In the genomic region with DNA sequence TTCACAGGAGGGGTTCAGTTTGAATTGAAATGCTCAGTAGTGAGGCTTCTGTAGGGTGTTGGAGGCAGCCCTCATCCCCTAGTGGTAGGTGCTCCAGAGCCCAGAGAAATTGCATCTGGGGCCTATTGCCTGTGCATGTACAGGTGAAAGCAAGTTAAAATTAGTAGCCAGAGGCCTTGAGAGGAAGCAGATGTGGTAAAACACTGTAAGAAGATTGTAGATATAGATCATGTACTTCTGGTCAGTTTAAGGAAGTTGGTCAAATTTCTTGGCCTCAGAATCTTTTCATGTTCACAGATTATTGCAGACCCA, we compare ENCODE assay signal across 11 cellular contexts. TPM values are rescaled to one million over a fixed set of nuclear protein-coding genes. Genes with fewer than 3 reads are reported as not detected.
DNase-seq lines count a peak whose midpoint lies in the region; ATAC-seq and TF ChIP-seq lines count a peak whose summit lies in the region.
"Had no signal": no experiment of that assay in that cellular context is flagged by ENCODE, and none has a peak within 500 bp of the region (broad histone marks: within the 10 kb centered on the region; RNA-seq: fewer than 3 reads in every experiment).

No MANE protein-coding gene starts in this region.

- ATAC-seq in HG02763 (IDR thresholded peaks at IDR 0.05; ENCODE audit: unreplicated experiment), result peak; percentile 63
- no peak for ATAC-seq in HG02970 (IDR thresholded peaks at IDR 0.05; ENCODE audit: low FRiP score, unreplicated experiment)

- H3K27me3 ChIP-seq in OCI-LY3 (ENCODE audit: low read depth, low read length) (no peaks in the 10 kb centered on the region), osteoblast (ENCODE audit: insufficient read depth, low read length) (no peaks in the 10 kb centered on the region)
- H3K27me3 ChIP-seq: adrenal gland, sigmoid colon had no signal

- H2AFZ ChIP-seq in OCI-LY3 (ENCODE audit: low read depth, low read length) (no peak overlapping the region), osteoblast (ENCODE audit: low read length) (no peak overlapping the region)

- H3K4me3 ChIP-seq in OCI-LY3 (ENCODE audit: low read length), result no peak overlapping the region
- no peak overlapping the region for H3K4me3 ChIP-seq in osteoblast (ENCODE audit: insufficient read depth, low read length)
- H3K4me3 ChIP-seq: adrenal gland, sigmoid colon had no signal

- H3K36me3 ChIP-seq in OCI-LY3 (replicated peaks; ENCODE audit: low read depth, low read length) (peaks cover 6% of the 10 kb centered on the region), osteoblast (ENCODE audit: insufficient read depth, low read length) (no peaks in the 10 kb centered on the region)
- H3K36me3 ChIP-seq: adrenal gland, sigmoid colon had no signal

- peak overlapping the region; percentile 29; the same call in 1 of the 2 replicates for H3K4me2 ChIP-seq in OCI-LY3 (ENCODE audit: low read length)
- H3K4me2 ChIP-seq in osteoblast (ENCODE audit: insufficient read depth, low read length), result no peak overlapping the region

- H3K9ac ChIP-seq in OCI-LY3 (ENCODE audit: low read length), result no peak overlapping the region

- TF ChIP-seq CTCF in OCI-LY3 (IDR thresholded peaks at IDR 0.05; ENCODE audit: low read depth, low read length), result peak; percentile 33
- peak; percentile 28 for TF ChIP-seq CTCF in osteoblast (IDR thresholded peaks at IDR 0.05; ENCODE audit: extremely low read depth, low read depth, low read length)

- H3K4me1 ChIP-seq in OCI-LY3 (ENCODE audit: low read length), result peaks cover 16% of the 10 kb centered on the region
- peaks cover 13% of the 10 kb centered on the region for H3K4me1 ChIP-seq in osteoblast (ENCODE audit: insufficient read depth, low read length)
- H3K4me1 ChIP-seq: sigmoid colon had no signal

- H3K27ac ChIP-seq in OCI-LY3 (ENCODE audit: low read length) (no peak overlapping the region), osteoblast (ENCODE audit: low read depth, low read length) (no peak overlapping the region)
- H3K27ac ChIP-seq: sigmoid colon had no signal

- H4K20me1 ChIP-seq in OCI-LY3 (ENCODE audit: insufficient read depth, low read length) (no peaks in the 10 kb centered on the region), osteoblast (ENCODE audit: insufficient read depth, low read length) (no peaks in the 10 kb centered on the region)

- no peaks in the 10 kb centered on the region for H3K9me3 ChIP-seq in OCI-LY3 (ENCODE audit: insufficient read depth, low read length)
- no peaks in the 10 kb centered on the region for H3K9me3 ChIP-seq in osteoblast (ENCODE audit: low read depth, low read length)
- H3K9me3 ChIP-seq: adrenal gland, sigmoid colon had no signal

- no peaks in the 10 kb centered on the region for H3K79me2 ChIP-seq in OCI-LY3 (ENCODE audit: low read length)
- H3K79me2 ChIP-seq in osteoblast (ENCODE audit: insufficient read depth, low read length), result no peaks in the 10 kb centered on the region

- DNase-seq in SIG-M5 treated with dmso at 0.1 percent for 504 hours (lab: John Stamatoyannopoulos, UW; ENCODE audit: unreplicated experiment) (peak; percentile 16), SIG-M5 (lab: John Stamatoyannopoulos, UW) (no peak), osteoblast (ENCODE audit: insufficient read length, low spot score, missing footprints) (no peak), pons (ENCODE audit: low spot score) (no peak), NCI-H1048 (lab: John Stamatoyannopoulos, UW) (no peak)
- DNase-seq: adrenal gland, hippocampal formation, sigmoid colon had no signal

RNA-seq across cellular contexts. Expression of a gene that starts 34.6 kb away (rescaled TPM):
- 1.4 and 2.7 TPM in 2 replicates for total RNA-seq in osteoblast

RNA-seq across cellular contexts. Expression of a gene that starts 41.7 kb away (rescaled TPM):
- not detected in 2 replicates for total RNA-seq in osteoblast
